26 cellular contexts compared by ENCODE assay signal in genomic region chr1:115159958-115160357, GRCh38.
DNase-seq lines count a peak whose midpoint lies in the region; ATAC-seq, FAIRE-seq and TF ChIP-seq lines count a peak whose summit lies in the region.
"Had no signal": no experiment of that assay in that cellular context is flagged by ENCODE, and none has a peak within 500 bp of the region (broad histone marks: within the 10 kb centered on the region; RNA-seq: fewer than 3 reads in every experiment).

No MANE protein-coding gene starts in this region.

- no peak overlapping the region for H3K4me2 ChIP-seq in HepG2 (ENCODE audit: low read depth, low read length)
- H3K4me2 ChIP-seq: BLaER1 had no signal

- H3K4me1 ChIP-seq in HepG2 (ENCODE audit: insufficient read depth, low read length) (no peaks in the 10 kb centered on the region), right lobe of liver (no peaks in the 10 kb centered on the region), esophagus muscularis mucosa (peaks cover 0 to 18% (median 14%) of the 10 kb centered on the region in 4 donors)
- H3K4me1 ChIP-seq: BE2C, BLaER1 had no signal

- no peak overlapping the region for H3K27ac ChIP-seq in HepG2 (ENCODE audit: extremely low read length, insufficient read depth, low read length)
- no peak overlapping the region for H3K27ac ChIP-seq in right lobe of liver
- H3K27ac ChIP-seq in esophagus muscularis mucosa (replicated peaks in 1 of 4) = no peak overlapping the region
- H3K27ac ChIP-seq: BLaER1 had no signal

- no peaks in the 10 kb centered on the region for H3K27me3 ChIP-seq in HepG2 (ENCODE audit: control insufficient read depth in 1 of 2, insufficient read depth in 2 of 2, low read length in 2 of 2)
- H3K27me3 ChIP-seq in right lobe of liver = no peaks in the 10 kb centered on the region
- no peaks in the 10 kb centered on the region for H3K27me3 ChIP-seq in esophagus muscularis mucosa
- H3K27me3 ChIP-seq: BE2C, BLaER1 had no signal

- H4K20me1 ChIP-seq in HepG2 (ENCODE audit: insufficient read depth, low read length) = no peaks in the 10 kb centered on the region
- H4K20me1 ChIP-seq: BLaER1 had no signal

- BruUV-seq in HepG2 (replicated peaks; lab: Mats Ljungman, UMichigan) = no TSS peak

- H2AFZ ChIP-seq in HepG2 (ENCODE audit: low read length) = no peak overlapping the region

- TF ChIP-seq EP300 in HepG2 (IDR thresholded peaks at IDR 0.05; ENCODE audit: low read depth in 2 of 2, low read length in 2 of 2) (no peak), HepG2 (CRISPR knock-in tag; IDR thresholded peaks at IDR 0.05; ENCODE audit: borderline replicate concordance) (no peak), esophagus muscularis mucosa (IDR thresholded peaks at IDR 0.05) (no peak)

- CTCF ChIA-PET in HepG2 (lab: Yijun Ruan, JAX; ENCODE audit: low intra/inter-chr PET ratio, low total read pairs) = no interaction called here

- POLR2A ChIA-PET in HepG2 (lab: Yijun Ruan, JAX) = no interaction called here

- in situ Hi-C loops in HepG2 (cut with HindIII; ENCODE audit: extremely low pct_ligation_motif_present, low pct_unique_long_range_greater_than_20kb) = no loop called here

- intact Hi-C loops in HepG2 (cut with micrococcal nuclease; ENCODE audit: unreplicated experiment) = no loop called here
- intact Hi-C loops in right lobe of liver (cut with DNase I) = no loop called here
- intact Hi-C loops in esophagus muscularis mucosa (cut with DNase I) = no loop called here

- no peak overlapping the region for H3K4me3 ChIP-seq in HepG2 (replicated peaks in 1 of 3; ENCODE audit: insufficient read depth in 1 of 3, low read depth in 2 of 3, low read length in 3 of 3)
- H3K4me3 ChIP-seq in right lobe of liver = no peak overlapping the region
- H3K4me3 ChIP-seq in esophagus muscularis mucosa = no peak overlapping the region
- H3K4me3 ChIP-seq: BLaER1, GM12878 had no signal

- no peaks in the 10 kb centered on the region for H3K79me2 ChIP-seq in HepG2 (ENCODE audit: insufficient read depth, low read length)

- no peak for DNase-seq in HepG2 (ENCODE audit: low spot score)
- no peak for DNase-seq in right lobe of liver
- peak; percentile 0 for DNase-seq in HCEC 1CT
- peak; percentile 55 for DNase-seq in esophagus muscularis mucosa (ENCODE audit: extremely low spot score)
- no peak for DNase-seq in mesenteric fat pad (ENCODE audit: low spot score)
- no peak for DNase-seq in NCI-H1930 (lab: John Stamatoyannopoulos, UW)
- DNase-seq: 8988T; ACHN; BE2C; C1 segment of cervical spinal cord; CD4-positive, alpha-beta memory T cell; CD4-positive, CD25-positive, alpha-beta regulatory T cell; CD8-positive, alpha-beta memory T cell; COR-L47; DMS 273 treated with DMSO at 0.1 percent for 48 hours; DMS153; DMS53; DMS79; DND-41; EL; GDM1 had no signal

- no peak for ATAC-seq in HepG2
- ATAC-seq in right lobe of liver = no peak
- ATAC-seq: GM12878 had no signal

- TF ChIP-seq POLR2A in HepG2 (IDR thresholded peaks at IDR 0.05; ENCODE audit: insufficient read depth in 1 of 2, low read depth in 2 of 2, low read length in 2 of 2) (no peak), right lobe of liver (IDR thresholded peaks at IDR 0.05) (no peak), esophagus muscularis mucosa (IDR thresholded peaks at IDR 0.05; ENCODE audit: low read depth) (no peak)

- H3K9me3 ChIP-seq in HepG2 (ENCODE audit: low read length) = no peaks in the 10 kb centered on the region
- H3K9me3 ChIP-seq in right lobe of liver = no peaks in the 10 kb centered on the region
- no peaks in the 10 kb centered on the region for H3K9me3 ChIP-seq in esophagus muscularis mucosa
- H3K9me3 ChIP-seq: BE2C, BLaER1 had no signal

- no peak for FAIRE-seq in HepG2 (lab: Jason Lieb, UNC)
- FAIRE-seq: A204.1, GM12878, GM12892, GM18507 had no signal

- no peak overlapping the region for H3K9ac ChIP-seq in HepG2 (ENCODE audit: insufficient read depth, low read depth, low read length)
- H3K9ac ChIP-seq: BLaER1 had no signal

- TF ChIP-seq RAD21 in HepG2 (CRISPR knock-in tag; IDR thresholded peaks at IDR 0.05) = no peak

- TF ChIP-seq CTCF in HepG2 (CRISPR knock-in tag; IDR thresholded peaks at IDR 0.05) (no peak), right lobe of liver (IDR thresholded peaks at IDR 0.05) (no peak), esophagus muscularis mucosa (IDR thresholded peaks at IDR 0.05) (no peak)

- H3K36me3 ChIP-seq in HepG2 (replicated peaks in 1 of 2; ENCODE audit: control insufficient read depth in 1 of 2, insufficient read depth in 2 of 2, low read length in 2 of 2) (no peaks in the 10 kb centered on the region), right lobe of liver (no peaks in the 10 kb centered on the region), esophagus muscularis mucosa (no peaks in the 10 kb centered on the region)
- H3K36me3 ChIP-seq: BE2C, BLaER1 had no signal

TF ChIP-seq in HepG2, 621 proteins besides CTCF, POLR2A, EP300 and RAD21:
- TF ChIP-seq, protein P1, sequence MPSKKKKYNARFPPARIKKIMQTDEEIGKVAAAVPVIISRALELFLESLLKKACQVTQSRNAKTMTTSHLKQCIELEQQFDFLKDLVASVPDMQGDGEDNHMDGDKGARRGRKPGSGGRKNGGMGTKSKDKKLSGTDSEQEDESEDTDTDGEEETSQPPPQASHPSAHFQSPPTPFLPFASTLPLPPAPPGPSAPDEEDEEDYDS (CRISPR knock-in tag; IDR thresholded peaks at IDR 0.05) = no peak
- peak; percentile 80 for TF ChIP-seq HNRNPK (IDR thresholded peaks at IDR 0.05; ENCODE audit: low read depth, low read length, poor library complexity, severe bottlenecking)

Comparison
In these comparisons a context has a peak if more than half of its experiments do, and no peak if none do; other contexts are left out.
1. DNase-seq: peak in HCEC 1CT (single experiment) and esophagus muscularis mucosa (single experiment); none in HepG2 (single experiment), right lobe of liver (0 of 3), mesenteric fat pad (single experiment) and NCI-H1930 (0 of 2).